ENCODE assay signal across 1 cellular context in the genomic region with DNA sequence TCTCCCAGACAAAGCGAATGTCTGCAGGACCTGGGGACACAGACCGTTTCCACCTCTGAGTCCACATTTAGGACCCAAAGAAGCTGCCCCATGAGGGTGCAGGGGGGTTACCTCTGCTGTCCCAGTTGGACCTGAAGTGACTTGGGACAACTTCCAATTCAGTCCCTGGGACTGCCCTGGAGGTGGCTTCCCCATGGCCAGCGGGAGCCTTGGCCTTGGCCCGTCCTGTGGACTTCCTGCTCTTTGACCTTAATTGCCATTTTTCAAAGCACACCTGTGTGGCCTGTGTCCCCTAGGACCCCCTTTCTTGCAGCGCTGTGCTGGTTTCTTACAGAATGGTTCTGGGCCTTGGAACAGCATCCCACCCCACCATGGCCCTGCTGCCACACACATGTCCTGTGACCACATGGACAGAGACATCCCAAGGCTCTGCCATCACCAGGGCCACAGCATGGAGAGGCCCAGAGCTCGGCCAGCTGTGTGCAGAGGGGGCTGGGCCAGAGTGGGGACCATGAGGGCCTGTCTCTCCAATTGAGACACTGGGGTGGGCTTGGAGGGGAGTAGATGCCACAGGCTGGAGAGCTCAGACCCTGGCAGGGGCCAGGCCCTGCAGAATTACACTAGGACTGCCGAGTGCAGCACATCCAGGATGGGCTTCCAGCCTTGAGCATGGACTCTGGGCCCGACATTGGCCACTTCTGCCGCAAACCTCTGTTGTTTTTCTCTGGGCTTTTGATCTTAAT.
TF ChIP-seq lines count a peak whose summit lies in the region.

No MANE protein-coding gene starts in this region.

TF ChIP-seq in HepG2, 621 proteins besides CTCF, POLR2A, EP300 and RAD21:
- no peak for TF ChIP-seq ZNF260 (CRISPR knock-in tag; IDR thresholded peaks at IDR 0.05; ENCODE audit: borderline replicate concordance, low read depth)
- no peak for TF ChIP-seq ZNF672 (CRISPR knock-in tag; IDR thresholded peaks at IDR 0.05)
- no peak for TF ChIP-seq ZNF574 (CRISPR knock-in tag; IDR thresholded peaks at IDR 0.05)
- TF ChIP-seq ZFX (CRISPR knock-in tag; IDR thresholded peaks at IDR 0.05; ENCODE audit: low read depth) = 0 out of 2 replicates have a peak, but pooled peaks have one; percentile 19
- TF ChIP-seq ZNF687 (CRISPR knock-in tag; IDR thresholded peaks at IDR 0.05) = peak; percentile 34; the same call in 1 of the 2 replicates
- no peak for TF ChIP-seq RFX1 (IDR thresholded peaks at IDR 0.05)
- no peak for TF ChIP-seq KAT8 (CRISPR knock-in tag; IDR thresholded peaks at IDR 0.05)
